In genomic region chr5:115189866-115190265, GRCh38 we compare ENCODE assay signal across 16 cellular contexts. TPM values are rescaled to one million over a fixed set of nuclear protein-coding genes. Genes with fewer than 3 reads are reported as not detected.
DNase-seq lines count a peak whose midpoint lies in the region; ATAC-seq and TF ChIP-seq lines count a peak whose summit lies in the region.
"Had no signal": no experiment of that assay in that cellular context is flagged by ENCODE, and none has a peak within 500 bp of the region (broad histone marks: within the 10 kb centered on the region; RNA-seq: fewer than 3 reads in every experiment).

No MANE protein-coding gene starts in this region.

- ATAC-seq in WTC11, result peak; percentile 50

- peak; percentile 45 for DNase-seq in NCI-H146 (lab: John Stamatoyannopoulos, UW)
- DNase-seq in WTC11 (ENCODE audit: low spot score), result no peak
- DNase-seq in EL, result no peak
- no peak for DNase-seq in adrenal gland
- DNase-seq in GM19238 (ENCODE audit: insufficient read length, low spot score), result no peak
- DNase-seq: ACHN; BE2C; C1 segment of cervical spinal cord; CD4-positive, CD25-positive, alpha-beta regulatory T cell; CD8-positive, alpha-beta memory T cell; COR-L47; DMS 273 treated with DMSO at 0.1 percent for 48 hours; GDM1 had no signal

- H3K27ac ChIP-seq in mucosa of rectum (ENCODE audit: low read depth in 2 of 2, low read length in 2 of 2) (peak overlapping the region; percentile 82 to 84), adrenal gland (no peak overlapping the region)
- H3K27ac ChIP-seq: HL-60 had no signal

- no peak overlapping the region for H3K4me3 Mint-ChIP-seq in WTC11
- H3K4me3 Mint-ChIP-seq: CD4-positive, CD25-positive, alpha-beta regulatory T cell; CD8-positive, alpha-beta memory T cell had no signal

- intact Hi-C loops in adrenal gland (cut with DNase I), result no loop called here

- H3K36me3 ChIP-seq in mucosa of rectum (ENCODE audit: control insufficient read depth in 2 of 2, insufficient read depth in 2 of 2, low read length in 2 of 2) (no peaks in the 10 kb centered on the region), adrenal gland (replicated peaks in 1 of 2) (no peaks in the 10 kb centered on the region)
- H3K36me3 ChIP-seq: BE2C, HAP-1 had no signal

- H3K4me3 ChIP-seq in mucosa of rectum (ENCODE audit: low read length in 2 of 2), result no peak overlapping the region
- no peak overlapping the region for H3K4me3 ChIP-seq in adrenal gland
- H3K4me3 ChIP-seq: HAP-1 had no signal

- TF ChIP-seq CTCF in WTC11 (IDR thresholded peaks at IDR 0.05) (no peak), adrenal gland (IDR thresholded peaks at IDR 0.05) (no peak)

- CTCF ChIA-PET in WTC11 (lab: Charles Lee), result interaction anchor here (0.7 to 1.6 kb wide), 3 partner anchors 10 to 92 kb away, joined by 3 to 5 read pairs (median 4); no protein-coding TSS in a partner anchor

- peaks cover 18% of the 10 kb centered on the region for H3K4me1 Mint-ChIP-seq in WTC11
- H3K4me1 Mint-ChIP-seq: CD4-positive, CD25-positive, alpha-beta regulatory T cell; CD8-positive, alpha-beta memory T cell had no signal

- no peaks in the 10 kb centered on the region for H3K27me3 Mint-ChIP-seq in WTC11 (ENCODE audit: low read depth)

- no peaks in the 10 kb centered on the region for H3K9me3 Mint-ChIP-seq in WTC11

- WGBS in adrenal gland, 4 donors, result 53 to 70% (median 64%) methylated on average over 2 of the region's 2 CpGs

- H3K36me3 Mint-ChIP-seq in WTC11, result no peaks in the 10 kb centered on the region
- H3K36me3 Mint-ChIP-seq: CD4-positive, CD25-positive, alpha-beta regulatory T cell had no signal

- no peak for TF ChIP-seq POLR2A in adrenal gland (IDR thresholded peaks at IDR 0.05)

- no peaks in the 10 kb centered on the region for H3K27me3 ChIP-seq in mucosa of rectum (ENCODE audit: control insufficient read depth in 2 of 2, insufficient read depth in 2 of 2, low read length in 2 of 2)
- no peaks in the 10 kb centered on the region for H3K27me3 ChIP-seq in adrenal gland
- H3K27me3 ChIP-seq: BE2C had no signal

- POLR2A ChIA-PET in WTC11 (lab: Charles Lee), result no interaction called here

- H3K9me3 ChIP-seq in mucosa of rectum (ENCODE audit: control insufficient read depth in 2 of 2, low read length in 2 of 2) (no peaks in the 10 kb centered on the region), adrenal gland (replicated peaks in 1 of 3) (no peaks in the 10 kb centered on the region)
- H3K9me3 ChIP-seq: BE2C, HAP-1 had no signal

- H3K4me1 ChIP-seq in mucosa of rectum (ENCODE audit: control insufficient read depth in 2 of 2, insufficient read depth in 2 of 2, low read length in 2 of 2), result peaks cover 19 to 45% of the 10 kb centered on the region in 2 donors
- no peaks in the 10 kb centered on the region for H3K4me1 ChIP-seq in adrenal gland (replicated peaks in 1 of 2)
- H3K4me1 ChIP-seq: HAP-1 had no signal

- no peak overlapping the region for H3K9ac ChIP-seq in mucosa of rectum (ENCODE audit: low read depth in 1 of 2, low read length in 2 of 2)

- no peak overlapping the region for H3K27ac Mint-ChIP-seq in WTC11
- H3K27ac Mint-ChIP-seq: CD4-positive, CD25-positive, alpha-beta regulatory T cell; CD8-positive, alpha-beta memory T cell had no signal

TF ChIP-seq in WTC11, 78 proteins besides CTCF, POLR2A, EP300 and RAD21:
- peak; percentile 69; the same call in 1 of the 2 replicates for TF ChIP-seq ZNF423 (CRISPR knock-in tag; IDR thresholded peaks at IDR 0.05)
- TF ChIP-seq ZBTB43 (CRISPR knock-in tag; IDR thresholded peaks at IDR 0.05), result no peak
TF ChIP-seq in WTC11: peak in this region for 1.

RNA-seq across cellular contexts. Expression of gene TRIM36, which starts 20.2 kb away (rescaled TPM):
- total RNA-seq in WTC11 (2021) (17.4 to 24.1 TPM (median 20.0 TPM) in 3 replicates), adrenal gland (10 to 100 TPM in 2 of 8 donors, 1 to 10 TPM in 5, under 1 TPM in 1; 0.36 to 23.5 (median 3.5) TPM)
- 1 to 10 TPM; 1.6 to 3.0 (median 2.3) TPM for polyA plus RNA-seq in adrenal gland
- total RNA-seq: CD4-positive, CD25-positive, alpha-beta regulatory T cell had no signal
- polyA plus RNA-seq: CD4-positive, CD25-positive, alpha-beta regulatory T cell; CD8-positive, alpha-beta memory T cell had no signal

Comparison
In these comparisons a context has a peak if more than half of its experiments do, and no peak if none do; other contexts are left out.
1. H3K27ac ChIP-seq: peak in mucosa of rectum (2 of 2); none in adrenal gland (0 of 5).